ENCODE assay signal across 1 cellular context in the genomic region with DNA sequence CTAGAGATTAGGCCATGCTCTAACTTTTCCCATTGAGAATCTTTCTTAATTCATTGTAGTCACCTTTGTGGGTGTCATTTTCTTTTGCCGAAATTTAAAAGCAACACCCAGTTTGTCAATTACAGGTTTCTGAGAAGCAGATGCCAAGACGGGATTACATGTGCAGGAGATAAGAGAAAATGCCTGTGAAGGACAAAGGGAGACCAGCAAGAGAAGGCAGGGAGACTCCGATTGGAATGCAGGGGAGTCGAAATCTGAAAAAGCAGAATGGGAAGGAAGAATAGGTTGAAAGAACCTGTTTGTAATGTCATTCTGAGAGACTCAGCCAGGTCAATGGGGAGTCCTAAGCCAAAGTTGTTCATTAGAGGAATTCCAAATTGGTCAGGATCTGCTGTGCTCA.
TF ChIP-seq lines count a peak whose summit lies in the region.

No MANE protein-coding gene starts in this region.

TF ChIP-seq in K562, 482 proteins besides CTCF, POLR2A, EP300 and RAD21 (continues in another document):
- TF ChIP-seq ZNF512 (tag; IDR thresholded peaks at IDR 0.05) (no peak), BDP1 (IDR thresholded peaks at IDR 0.05; ENCODE audit: insufficient read depth, insufficient read length) (no peak), POLR3G (IDR thresholded peaks at IDR 0.05; ENCODE audit: extremely low read depth, insufficient read length, insufficient replicate concordance) (no peak), HLTF (IDR thresholded peaks at IDR 0.05) (no peak), CBX1 (IDR thresholded peaks at IDR 0.05; ENCODE audit: low read depth) (no peak), GTF2F1 (IDR thresholded peaks at IDR 0.05; ENCODE audit: low read depth, low read length) (no peak), ZNF146 (CRISPR knock-in tag; IDR thresholded peaks at IDR 0.05; ENCODE audit: unreplicated experiment) (no peak), ARNT (IDR thresholded peaks at IDR 0.05) (no peak), KAT2B (IDR thresholded peaks at IDR 0.05; ENCODE audit: low read depth, low read length) (no peak), KAT8 (IDR thresholded peaks at IDR 0.05; ENCODE audit: low read depth) (no peak), ZBTB43 (CRISPR knock-in tag; IDR thresholded peaks at IDR 0.05) (no peak), MTF1 (CRISPR knock-in tag; IDR thresholded peaks at IDR 0.05; ENCODE audit: borderline replicate concordance) (no peak), ZNF408 (CRISPR knock-in tag; IDR thresholded peaks at IDR 0.05; ENCODE audit: low read depth) (no peak), KHSRP (IDR thresholded peaks at IDR 0.05) (no peak), TEAD4 (IDR thresholded peaks at IDR 0.05; ENCODE audit: low read length) (peak; percentile 60; the same call in 1 of the 2 replicates), TEAD4 (CRISPR knock-in tag; IDR thresholded peaks at IDR 0.05; ENCODE audit: borderline replicate concordance) (no peak), ZNF384 (IDR thresholded peaks at IDR 0.05; ENCODE audit: low read depth, low read length) (no peak), ZNF124 (CRISPR knock-in tag; IDR thresholded peaks at IDR 0.05) (no peak), ETS2 (tag; IDR thresholded peaks at IDR 0.05; ENCODE audit: borderline replicate concordance, poor library complexity, severe bottlenecking) (no peak), SREBF1 (IDR thresholded peaks at IDR 0.05; ENCODE audit: borderline replicate concordance, low read depth, low read length) (no peak), ZNF551 (CRISPR knock-in tag; IDR thresholded peaks at IDR 0.05) (no peak), KLF10 (CRISPR knock-in tag; IDR thresholded peaks at IDR 0.05) (no peak), ZNF766 (CRISPR knock-in tag; conservative IDR thresholded peaks at IDR 0.05) (no peak), SOX6 (IDR thresholded peaks at IDR 0.05) (0 out of 2 replicates have a peak, but pooled peaks have one; percentile 24), NR2C2 (CRISPR knock-in tag; IDR thresholded peaks at IDR 0.05) (no peak), NR2C2 (tag; IDR thresholded peaks at IDR 0.05) (no peak), XRCC3 (IDR thresholded peaks at IDR 0.05) (no peak), NFIC (IDR thresholded peaks at IDR 0.05) (no peak), C11orf30 (IDR thresholded peaks at IDR 0.05; ENCODE audit: low read depth) (no peak), DIDO1 (tag; IDR thresholded peaks at IDR 0.05; ENCODE audit: low read depth) (no peak), NELFE (IDR thresholded peaks at IDR 0.05; ENCODE audit: insufficient read depth, insufficient read length) (no peak), SMARCA4 (IDR thresholded peaks at IDR 0.05) (peak; percentile 66), FOXA3 (CRISPR knock-in tag; conservative IDR thresholded peaks at IDR 0.05 in 1 of 2, IDR thresholded peaks at IDR 0.05 in 1 of 2) (no peak), KLF16 (IDR thresholded peaks at IDR 0.05) (0 out of 2 replicates have a peak, but pooled peaks have one; percentile 6), ZNF57 (CRISPR knock-in tag; IDR thresholded peaks at IDR 0.05) (no peak), ZNF121 (CRISPR knock-in tag; conservative IDR thresholded peaks at IDR 0.05) (no peak), TGIF2 (CRISPR knock-in tag; IDR thresholded peaks at IDR 0.05) (no peak), CXXC5 (CRISPR knock-in tag; IDR thresholded peaks at IDR 0.05) (peak; percentile 63), RAD51 (IDR thresholded peaks at IDR 0.05; ENCODE audit: borderline replicate concordance, low read depth) (no peak), HDAC6 (IDR thresholded peaks at IDR 0.05; ENCODE audit: low read depth, low read length) (no peak), SAFB (IDR thresholded peaks at IDR 0.05; ENCODE audit: borderline replicate concordance, low read depth, low read length) (no peak), DMBX1 (CRISPR knock-in tag; IDR thresholded peaks at IDR 0.05; ENCODE audit: borderline replicate concordance) (peak; percentile 63), NFRKB (IDR thresholded peaks at IDR 0.05; ENCODE audit: low read depth) (no peak)
- TF ChIP-seq, protein P1, sequence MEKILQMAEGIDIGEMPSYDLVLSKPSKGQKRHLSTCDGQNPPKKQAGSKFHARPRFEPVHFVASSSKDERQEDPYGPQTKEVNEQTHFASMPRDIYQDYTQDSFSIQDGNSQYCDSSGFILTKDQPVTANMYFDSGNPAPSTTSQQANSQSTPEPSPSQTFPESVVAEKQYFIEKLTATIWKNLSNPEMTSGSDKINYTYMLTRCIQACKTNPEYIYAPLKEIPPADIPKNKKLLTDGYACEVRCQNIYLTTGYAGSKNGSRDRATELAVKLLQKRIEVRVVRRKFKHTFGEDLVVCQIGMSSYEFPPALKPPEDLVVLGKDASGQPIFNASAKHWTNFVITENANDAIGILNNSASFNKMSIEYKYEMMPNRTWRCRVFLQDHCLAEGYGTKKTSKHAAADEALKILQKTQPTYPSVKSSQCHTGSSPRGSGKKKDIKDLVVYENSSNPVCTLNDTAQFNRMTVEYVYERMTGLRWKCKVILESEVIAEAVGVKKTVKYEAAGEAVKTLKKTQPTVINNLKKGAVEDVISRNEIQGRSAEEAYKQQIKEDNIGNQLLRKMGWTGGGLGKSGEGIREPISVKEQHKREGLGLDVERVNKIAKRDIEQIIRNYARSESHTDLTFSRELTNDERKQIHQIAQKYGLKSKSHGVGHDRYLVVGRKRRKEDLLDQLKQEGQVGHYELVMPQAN (IDR thresholded peaks at IDR 0.05; ENCODE audit: borderline replicate concordance): no peak
- TF ChIP-seq, protein P2, sequence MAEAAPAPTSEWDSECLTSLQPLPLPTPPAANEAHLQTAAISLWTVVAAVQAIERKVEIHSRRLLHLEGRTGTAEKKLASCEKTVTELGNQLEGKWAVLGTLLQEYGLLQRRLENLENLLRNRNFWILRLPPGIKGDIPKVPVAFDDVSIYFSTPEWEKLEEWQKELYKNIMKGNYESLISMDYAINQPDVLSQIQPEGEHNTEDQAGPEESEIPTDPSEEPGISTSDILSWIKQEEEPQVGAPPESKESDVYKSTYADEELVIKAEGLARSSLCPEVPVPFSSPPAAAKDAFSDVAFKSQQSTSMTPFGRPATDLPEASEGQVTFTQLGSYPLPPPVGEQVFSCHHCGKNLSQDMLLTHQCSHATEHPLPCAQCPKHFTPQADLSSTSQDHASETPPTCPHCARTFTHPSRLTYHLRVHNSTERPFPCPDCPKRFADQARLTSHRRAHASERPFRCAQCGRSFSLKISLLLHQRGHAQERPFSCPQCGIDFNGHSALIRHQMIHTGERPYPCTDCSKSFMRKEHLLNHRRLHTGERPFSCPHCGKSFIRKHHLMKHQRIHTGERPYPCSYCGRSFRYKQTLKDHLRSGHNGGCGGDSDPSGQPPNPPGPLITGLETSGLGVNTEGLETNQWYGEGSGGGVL (CRISPR knock-in tag; IDR thresholded peaks at IDR 0.05): no peak
- TF ChIP-seq, protein P3, sequence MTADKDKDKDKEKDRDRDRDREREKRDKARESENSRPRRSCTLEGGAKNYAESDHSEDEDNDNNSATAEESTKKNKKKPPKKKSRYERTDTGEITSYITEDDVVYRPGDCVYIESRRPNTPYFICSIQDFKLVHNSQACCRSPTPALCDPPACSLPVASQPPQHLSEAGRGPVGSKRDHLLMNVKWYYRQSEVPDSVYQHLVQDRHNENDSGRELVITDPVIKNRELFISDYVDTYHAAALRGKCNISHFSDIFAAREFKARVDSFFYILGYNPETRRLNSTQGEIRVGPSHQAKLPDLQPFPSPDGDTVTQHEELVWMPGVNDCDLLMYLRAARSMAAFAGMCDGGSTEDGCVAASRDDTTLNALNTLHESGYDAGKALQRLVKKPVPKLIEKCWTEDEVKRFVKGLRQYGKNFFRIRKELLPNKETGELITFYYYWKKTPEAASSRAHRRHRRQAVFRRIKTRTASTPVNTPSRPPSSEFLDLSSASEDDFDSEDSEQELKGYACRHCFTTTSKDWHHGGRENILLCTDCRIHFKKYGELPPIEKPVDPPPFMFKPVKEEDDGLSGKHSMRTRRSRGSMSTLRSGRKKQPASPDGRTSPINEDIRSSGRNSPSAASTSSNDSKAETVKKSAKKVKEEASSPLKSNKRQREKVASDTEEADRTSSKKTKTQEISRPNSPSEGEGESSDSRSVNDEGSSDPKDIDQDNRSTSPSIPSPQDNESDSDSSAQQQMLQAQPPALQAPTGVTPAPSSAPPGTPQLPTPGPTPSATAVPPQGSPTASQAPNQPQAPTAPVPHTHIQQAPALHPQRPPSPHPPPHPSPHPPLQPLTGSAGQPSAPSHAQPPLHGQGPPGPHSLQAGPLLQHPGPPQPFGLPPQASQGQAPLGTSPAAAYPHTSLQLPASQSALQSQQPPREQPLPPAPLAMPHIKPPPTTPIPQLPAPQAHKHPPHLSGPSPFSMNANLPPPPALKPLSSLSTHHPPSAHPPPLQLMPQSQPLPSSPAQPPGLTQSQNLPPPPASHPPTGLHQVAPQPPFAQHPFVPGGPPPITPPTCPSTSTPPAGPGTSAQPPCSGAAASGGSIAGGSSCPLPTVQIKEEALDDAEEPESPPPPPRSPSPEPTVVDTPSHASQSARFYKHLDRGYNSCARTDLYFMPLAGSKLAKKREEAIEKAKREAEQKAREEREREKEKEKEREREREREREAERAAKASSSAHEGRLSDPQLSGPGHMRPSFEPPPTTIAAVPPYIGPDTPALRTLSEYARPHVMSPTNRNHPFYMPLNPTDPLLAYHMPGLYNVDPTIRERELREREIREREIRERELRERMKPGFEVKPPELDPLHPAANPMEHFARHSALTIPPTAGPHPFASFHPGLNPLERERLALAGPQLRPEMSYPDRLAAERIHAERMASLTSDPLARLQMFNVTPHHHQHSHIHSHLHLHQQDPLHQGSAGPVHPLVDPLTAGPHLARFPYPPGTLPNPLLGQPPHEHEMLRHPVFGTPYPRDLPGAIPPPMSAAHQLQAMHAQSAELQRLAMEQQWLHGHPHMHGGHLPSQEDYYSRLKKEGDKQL (CRISPR knock-in tag; IDR thresholded peaks at IDR 0.05; ENCODE audit: borderline replicate concordance): no peak
- TF ChIP-seq, protein P4, sequence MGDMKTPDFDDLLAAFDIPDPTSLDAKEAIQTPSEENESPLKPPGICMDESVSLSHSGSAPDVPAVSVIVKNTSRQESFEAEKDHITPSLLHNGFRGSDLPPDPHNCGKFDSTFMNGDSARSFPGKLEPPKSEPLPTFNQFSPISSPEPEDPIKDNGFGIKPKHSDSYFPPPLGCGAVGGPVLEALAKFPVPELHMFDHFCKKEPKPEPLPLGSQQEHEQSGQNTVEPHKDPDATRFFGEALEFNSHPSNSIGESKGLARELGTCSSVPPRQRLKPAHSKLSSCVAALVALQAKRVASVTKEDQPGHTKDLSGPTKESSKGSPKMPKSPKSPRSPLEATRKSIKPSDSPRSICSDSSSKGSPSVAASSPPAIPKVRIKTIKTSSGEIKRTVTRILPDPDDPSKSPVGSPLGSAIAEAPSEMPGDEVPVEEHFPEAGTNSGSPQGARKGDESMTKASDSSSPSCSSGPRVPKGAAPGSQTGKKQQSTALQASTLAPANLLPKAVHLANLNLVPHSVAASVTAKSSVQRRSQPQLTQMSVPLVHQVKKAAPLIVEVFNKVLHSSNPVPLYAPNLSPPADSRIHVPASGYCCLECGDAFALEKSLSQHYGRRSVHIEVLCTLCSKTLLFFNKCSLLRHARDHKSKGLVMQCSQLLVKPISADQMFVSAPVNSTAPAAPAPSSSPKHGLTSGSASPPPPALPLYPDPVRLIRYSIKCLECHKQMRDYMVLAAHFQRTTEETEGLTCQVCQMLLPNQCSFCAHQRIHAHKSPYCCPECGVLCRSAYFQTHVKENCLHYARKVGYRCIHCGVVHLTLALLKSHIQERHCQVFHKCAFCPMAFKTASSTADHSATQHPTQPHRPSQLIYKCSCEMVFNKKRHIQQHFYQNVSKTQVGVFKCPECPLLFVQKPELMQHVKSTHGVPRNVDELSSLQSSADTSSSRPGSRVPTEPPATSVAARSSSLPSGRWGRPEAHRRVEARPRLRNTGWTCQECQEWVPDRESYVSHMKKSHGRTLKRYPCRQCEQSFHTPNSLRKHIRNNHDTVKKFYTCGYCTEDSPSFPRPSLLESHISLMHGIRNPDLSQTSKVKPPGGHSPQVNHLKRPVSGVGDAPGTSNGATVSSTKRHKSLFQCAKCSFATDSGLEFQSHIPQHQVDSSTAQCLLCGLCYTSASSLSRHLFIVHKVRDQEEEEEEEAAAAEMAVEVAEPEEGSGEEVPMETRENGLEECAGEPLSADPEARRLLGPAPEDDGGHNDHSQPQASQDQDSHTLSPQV (IDR thresholded peaks at IDR 0.05): peak; percentile 69
- TF ChIP-seq, protein P5, sequence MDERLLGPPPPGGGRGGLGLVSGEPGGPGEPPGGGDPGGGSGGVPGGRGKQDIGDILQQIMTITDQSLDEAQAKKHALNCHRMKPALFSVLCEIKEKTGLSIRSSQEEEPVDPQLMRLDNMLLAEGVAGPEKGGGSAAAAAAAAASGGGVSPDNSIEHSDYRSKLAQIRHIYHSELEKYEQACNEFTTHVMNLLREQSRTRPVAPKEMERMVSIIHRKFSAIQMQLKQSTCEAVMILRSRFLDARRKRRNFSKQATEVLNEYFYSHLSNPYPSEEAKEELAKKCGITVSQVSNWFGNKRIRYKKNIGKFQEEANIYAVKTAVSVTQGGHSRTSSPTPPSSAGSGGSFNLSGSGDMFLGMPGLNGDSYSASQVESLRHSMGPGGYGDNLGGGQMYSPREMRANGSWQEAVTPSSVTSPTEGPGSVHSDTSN (CRISPR knock-in tag; IDR thresholded peaks at IDR 0.05; ENCODE audit: low read depth): no peak
- TF ChIP-seq, protein P5 (tag; conservative IDR thresholded peaks at IDR 0.05; ENCODE audit: low read depth): no peak
